Comparison of ENCODE assay signal across 8 cellular contexts in the genomic region with DNA sequence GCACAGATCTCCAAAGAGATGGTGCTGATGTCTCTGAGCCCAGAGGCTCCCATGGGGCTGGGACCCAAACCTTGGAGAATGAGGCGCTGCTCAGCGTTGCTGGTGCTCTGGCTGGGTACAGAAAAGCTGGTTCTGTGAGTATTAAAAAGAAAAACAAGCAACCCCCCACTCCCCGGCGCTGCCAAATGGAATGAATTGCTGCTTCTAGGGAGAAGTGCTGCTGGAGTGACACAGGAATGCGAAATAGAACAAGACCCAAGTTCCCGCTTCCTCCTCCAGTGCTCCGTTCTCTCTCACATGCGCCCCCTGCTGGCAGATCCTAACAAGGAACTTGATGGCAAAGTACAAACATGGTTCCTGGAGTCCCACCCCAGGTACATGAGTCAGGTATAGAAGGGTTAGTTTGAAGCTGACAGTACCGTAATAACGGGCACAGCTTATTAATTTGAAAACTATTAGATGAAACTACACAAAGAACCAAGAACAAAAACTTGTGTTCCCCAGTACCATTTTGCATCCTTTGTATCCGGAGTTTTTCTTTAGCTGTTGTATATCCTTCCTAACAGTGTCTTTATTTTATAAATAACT.
DNase-seq lines count a peak whose midpoint lies in the region; ATAC-seq and TF ChIP-seq lines count a peak whose summit lies in the region.

No MANE protein-coding gene starts in this region.

- no peak overlapping the region for H3K27ac ChIP-seq in C4-2B

- peak; percentile 49 for DNase-seq in NCI-H524 treated with DMSO at 0.1 percent for 48 hours (lab: John Stamatoyannopoulos, UW)
- DNase-seq in activated CD4-positive, alpha-beta T cell treated with anti-CD3 and anti-CD28 coated beads for 1 hour, result peak; percentile 87
- peak; percentile 94 for DNase-seq in cerebellar cortex (ENCODE audit: low spot score)
- peak; percentile 94 for DNase-seq in kidney tubule cell (ENCODE audit: low spot score)
- DNase-seq in stimulated activated CD4-positive, alpha-beta T cell treated with anti-CD3 and anti-CD28 coated beads, Interleukin-1b, Interleukin-23, amount 100 ng/mL, for 48 hours, result peak; percentile 94

- peak; percentile 92 for TF ChIP-seq CTCF in C4-2B (conservative IDR thresholded peaks at IDR 0.05)

- ATAC-seq in HG03097 (IDR thresholded peaks at IDR 0.05; ENCODE audit: low FRiP score, unreplicated experiment), result peak; percentile 40
- ATAC-seq in GM19035 (IDR thresholded peaks at IDR 0.05; ENCODE audit: unreplicated experiment), result no peak
